Comparison of ENCODE assay signal across 17 cellular contexts in the genomic region with DNA sequence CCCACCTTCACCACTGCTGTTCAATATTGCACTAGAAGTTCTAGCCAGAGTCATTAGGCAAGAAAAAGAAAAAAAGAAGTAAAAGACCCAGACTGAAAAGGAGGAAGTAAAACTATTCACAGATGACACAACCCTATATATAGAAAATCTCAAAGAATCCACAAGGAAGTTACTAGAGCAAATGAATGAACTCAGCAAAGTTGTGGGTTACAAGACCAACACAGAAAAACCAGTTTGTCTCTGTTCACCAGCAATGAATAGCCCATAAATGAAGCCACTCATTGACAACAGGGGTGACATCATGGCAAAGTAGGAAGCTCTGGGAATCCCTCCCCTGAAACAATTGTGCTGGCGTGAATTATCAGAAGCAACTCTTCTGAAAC. TPM values are rescaled to one million over a fixed set of nuclear protein-coding genes. Genes with fewer than 3 reads are reported as not detected.
DNase-seq lines count a peak whose midpoint lies in the region; ATAC-seq and TF ChIP-seq lines count a peak whose summit lies in the region.
"Had no signal": no experiment of that assay in that cellular context is flagged by ENCODE, and none has a peak within 500 bp of the region (broad histone marks: within the 10 kb centered on the region; RNA-seq: fewer than 3 reads in every experiment).

No MANE protein-coding gene starts in this region.

- H3K27me3 Mint-ChIP-seq in Calu3 (ENCODE audit: unreplicated experiment): peaks cover 37% of the 10 kb centered on the region

- H3K9ac ChIP-seq in Karpas-422 (ENCODE audit: low read length): no peak overlapping the region
- no peak overlapping the region for H3K9ac ChIP-seq in mammary epithelial cell (ENCODE audit: insufficient read depth, low read length)

- peak; percentile 51 for DNase-seq in Calu3
- DNase-seq in Karpas-422: peak; percentile 46
- DNase-seq in mammary epithelial cell: peak; percentile 11
- no peak for DNase-seq in HAP-1 (ENCODE audit: low spot score in 2 of 2)
- DNase-seq: activated CD4-positive, alpha-beta T cell treated with anti-CD3 and anti-CD28 coated beads, Interleukin-2, amount 50 U/mL, for 1 hour; activated naive CD4-positive, alpha-beta T cell treated with anti-CD3 and anti-CD28 coated beads, Interleukin-2, amount 50 U/mL, for 16 hours; BE2C; dermis blood vessel endothelial cell; NCI-H2227 treated with DMSO at 0.1 percent for 48 hours had no signal

- H3K36me3 ChIP-seq in Karpas-422 (ENCODE audit: insufficient read depth, low read length): no peaks in the 10 kb centered on the region
- H3K36me3 ChIP-seq in mammary epithelial cell (ENCODE audit: insufficient read depth, low read length): no peaks in the 10 kb centered on the region
- H3K36me3 ChIP-seq in HAP-1 (replicated peaks): no peaks in the 10 kb centered on the region
- H3K36me3 ChIP-seq: BE2C, SJSA1, tibial nerve had no signal

- no peak overlapping the region for H3K4me3 ChIP-seq in Karpas-422 (ENCODE audit: low read length)
- H3K4me3 ChIP-seq in mammary epithelial cell (replicated peaks in 1 of 3; ENCODE audit: insufficient read depth in 1 of 3, low read depth in 2 of 3, low read length in 3 of 3): no peak overlapping the region
- no peak overlapping the region for H3K4me3 ChIP-seq in HAP-1
- H3K4me3 ChIP-seq: GM23338, SJSA1, tibial nerve had no signal

- intact Hi-C loops in Calu3 (cut with micrococcal nuclease; ENCODE audit: unreplicated experiment) (loop anchor here (5.0 kb wide), 1 partner anchor 73 kb away; no protein-coding TSS in a partner anchor), mammary epithelial cell (cut with micrococcal nuclease) (no loop called here)

- H3K27me3 ChIP-seq in Karpas-422 (ENCODE audit: low read length): no peaks in the 10 kb centered on the region
- H3K27me3 ChIP-seq in mammary epithelial cell (ENCODE audit: insufficient read depth, low read length): no peaks in the 10 kb centered on the region
- H3K27me3 ChIP-seq in HAP-1 (ENCODE audit: low read depth): no peaks in the 10 kb centered on the region
- H3K27me3 ChIP-seq: BE2C had no signal

- H3K9me2 ChIP-seq in Karpas-422 (replicated peaks; ENCODE audit: insufficient read depth, low read length): no peaks in the 10 kb centered on the region

- TF ChIP-seq CTCF in Calu3 (IDR thresholded peaks at IDR 0.05; ENCODE audit: unreplicated experiment) (no peak), mammary epithelial cell (conservative IDR thresholded peaks at IDR 0.05 in 1 of 2, IDR thresholded peaks at IDR 0.05 in 1 of 2; ENCODE audit: extremely low read depth in 1 of 2, insufficient read depth in 1 of 2, low read depth in 1 of 2, low read length in 2 of 2) (no peak)

- H3K4me1 ChIP-seq in Karpas-422 (ENCODE audit: low read length): no peaks in the 10 kb centered on the region
- H3K4me1 ChIP-seq in mammary epithelial cell (ENCODE audit: insufficient read depth, low read length): no peaks in the 10 kb centered on the region
- H3K4me1 ChIP-seq in HAP-1: no peaks in the 10 kb centered on the region
- H3K4me1 ChIP-seq: BE2C, SJSA1 had no signal

- H3K79me2 ChIP-seq in Karpas-422 (ENCODE audit: low read length) (no peaks in the 10 kb centered on the region), mammary epithelial cell (ENCODE audit: insufficient read depth, low read length) (no peaks in the 10 kb centered on the region)

- ATAC-seq in GM21390 (IDR thresholded peaks at IDR 0.05; ENCODE audit: unreplicated experiment): peak; percentile 70
- ATAC-seq in HG02885 (IDR thresholded peaks at IDR 0.05; ENCODE audit: poor library complexity, unreplicated experiment): no peak
- ATAC-seq in GM18873 (IDR thresholded peaks at IDR 0.05; ENCODE audit: low FRiP score, unreplicated experiment): no peak
- no peak for ATAC-seq in GM21360 (IDR thresholded peaks at IDR 0.05; ENCODE audit: unreplicated experiment)
- ATAC-seq: GM23338 had no signal

- CTCF ChIA-PET in Calu3 (lab: Charles Lee): interaction anchor here (0.9 to 1.2 kb wide), 2 partner anchors 10 to 130 kb away, joined by 3 to 6 read pairs; no protein-coding TSS in a partner anchor
- CTCF ChIA-PET in mammary epithelial cell (lab: Charles Lee; ENCODE audit: low non-redundant PET): no interaction called here

- H3K36me3 Mint-ChIP-seq in Calu3 (ENCODE audit: insufficient read depth, unreplicated experiment): no peaks in the 10 kb centered on the region
- H3K36me3 Mint-ChIP-seq: memory B cell had no signal

- H3K4me3 Mint-ChIP-seq in Calu3 (ENCODE audit: low read depth, unreplicated experiment): no peak overlapping the region
- H3K4me3 Mint-ChIP-seq: GM23338, memory B cell had no signal

- no peak overlapping the region for H2AFZ ChIP-seq in Karpas-422 (ENCODE audit: low read length)
- H2AFZ ChIP-seq in mammary epithelial cell (ENCODE audit: low read depth, low read length): no peak overlapping the region
- H2AFZ ChIP-seq: GM23338 had no signal

- no peaks in the 10 kb centered on the region for H3K9me3 ChIP-seq in Karpas-422 (ENCODE audit: low read length)
- no peaks in the 10 kb centered on the region for H3K9me3 ChIP-seq in mammary epithelial cell (replicated peaks; ENCODE audit: insufficient read depth, low read length)
- H3K9me3 ChIP-seq in HAP-1: no peaks in the 10 kb centered on the region
- H3K9me3 ChIP-seq: BE2C, SJSA1 had no signal

- BruUV-seq in Calu3 (replicated peaks; lab: Mats Ljungman, UMichigan) (no TSS peak), mammary epithelial cell (replicated peaks; lab: Mats Ljungman, UMichigan) (no TSS peak)

- 100% methylated on average over 1 of the region's 1 CpG for WGBS in mammary epithelial cell (ENCODE audit: low coverage, missing lambda C conversion rate)

- no peak overlapping the region for H3K4me2 ChIP-seq in Karpas-422 (ENCODE audit: low read depth, low read length, poor library complexity, severe bottlenecking)
- no peak overlapping the region for H3K4me2 ChIP-seq in mammary epithelial cell (ENCODE audit: insufficient read depth, low read depth, low read length)
- H3K4me2 ChIP-seq: GM23338 had no signal

- no peaks in the 10 kb centered on the region for H4K20me1 ChIP-seq in Karpas-422 (ENCODE audit: insufficient read depth, low read depth, low read length)
- H4K20me1 ChIP-seq in mammary epithelial cell (ENCODE audit: insufficient read depth, low read length): no peaks in the 10 kb centered on the region

- H3K27ac ChIP-seq in Karpas-422 (ENCODE audit: low read length): no peak overlapping the region
- H3K27ac ChIP-seq in mammary epithelial cell (ENCODE audit: insufficient read depth, low read depth, low read length): no peak overlapping the region
- H3K27ac ChIP-seq: SJSA1, tibial nerve had no signal

- dilution Hi-C loops in mammary epithelial cell (cut with HindIII; ENCODE audit: low sequenced_read_pairs): no loop called here

- in situ Hi-C loops in mammary epithelial cell (cut with MboI; ENCODE audit: low sequenced_read_pairs in 2 of 2) (loop anchor here (10.0 to 25.0 kb wide), 4 partner anchors 145 to 437 kb away; a partner anchor contains a TSS), HAP-1 (cut with MboI; ENCODE audit: low sequenced_read_pairs) (loop anchor here (10.0 kb wide), 1 partner anchor 265 kb away; no protein-coding TSS in a partner anchor)

- H3K27ac Mint-ChIP-seq in Calu3 (ENCODE audit: unreplicated experiment): peak overlapping the region; percentile 45
- H3K27ac Mint-ChIP-seq: GM23338, memory B cell had no signal

- peaks cover 2% of the 10 kb centered on the region for H3K9me3 Mint-ChIP-seq in Calu3 (ENCODE audit: low read depth, unreplicated experiment)
- H3K9me3 Mint-ChIP-seq: GM23338 had no signal

- peaks cover 15% of the 10 kb centered on the region for H3K4me1 Mint-ChIP-seq in Calu3 (ENCODE audit: low read depth, unreplicated experiment)
- H3K4me1 Mint-ChIP-seq: memory B cell had no signal

RNA-seq across cellular contexts. Expression of a gene that starts 4.6 kb away (rescaled TPM):
- total RNA-seq in Calu3 (2022) (not detected in 2 replicates), mammary epithelial cell (not detected)
- total RNA-seq in Karpas-422 (2014; rRNA removed; shearing (Covaris generic); ENCODE audit: low replicate concordance): not detected in 2 replicates
- polyA plus RNA-seq in mammary epithelial cell: not detected
- polyA minus RNA-seq in mammary epithelial cell: not detected
- total RNA-seq: dermis blood vessel endothelial cell, SJSA1 had no signal
- polyA plus RNA-seq: GM23338 had no signal

RNA-seq across cellular contexts. Expression of a gene that starts 42.1 kb away (rescaled TPM):
- total RNA-seq in Calu3 (2022) (8.2 and 10.6 TPM in 2 replicates), mammary epithelial cell (under 1 TPM; 0.17 to 0.61 TPM)
- total RNA-seq in Karpas-422 (2014; rRNA removed; shearing (Covaris generic); ENCODE audit: low replicate concordance): not detected in 2 replicates
- 0.05 TPM for polyA plus RNA-seq in mammary epithelial cell
- polyA minus RNA-seq in mammary epithelial cell: not detected

Comparison
In these comparisons a context has a peak if more than half of its experiments do, and no peak if none do; other contexts are left out.
1. DNase-seq: peak in Calu3 (single experiment), Karpas-422 (single experiment) and mammary epithelial cell (single experiment); none in HAP-1 (0 of 2).